Comparison of ENCODE assay signal across 16 cellular contexts in genomic region chr5:113692466-113693204, GRCh38.
DNase-seq lines count a peak whose midpoint lies in the region; ATAC-seq and TF ChIP-seq lines count a peak whose summit lies in the region.
"Had no signal": no experiment of that assay in that cellular context is flagged by ENCODE, and none has a peak within 500 bp of the region (broad histone marks: within the 10 kb centered on the region; RNA-seq: fewer than 3 reads in every experiment).

No MANE protein-coding gene starts in this region.

- WGBS in right cardiac atrium = 11% methylated on average over 12 of the region's 12 CpGs

- 0 out of 3 replicates have a peak, but pooled peaks cover 2% of the 10 kb centered on the region for H3K36me3 Mint-ChIP-seq in GM23338 (ENCODE audit: low read depth)

- H3K4me1 ChIP-seq in GM23338 (ENCODE audit: insufficient read depth) (peaks cover 23% of the 10 kb centered on the region), right cardiac atrium (ENCODE audit: control insufficient read depth, insufficient read depth, low read length) (peaks cover 4% of the 10 kb centered on the region), neuron (ENCODE audit: insufficient read depth, low read length) (peaks cover 17% of the 10 kb centered on the region)
- H3K4me1 ChIP-seq: BE2C, body of pancreas, lower lobe of right lung had no signal

- H3K4me1 Mint-ChIP-seq in GM23338 = peaks cover 45% of the 10 kb centered on the region
- H3K4me1 Mint-ChIP-seq: activated naive CD4-positive, alpha-beta T cell treated with anti-CD3 and anti-CD28 coated beads, Interleukin-2, amount 50 U/mL, for 24 hours had no signal

- DNase-seq in GM23338 (ENCODE audit: low spot score) = peak; percentile 53
- DNase-seq in NCI-H69 (lab: John Stamatoyannopoulos, UW) = peak; percentile 49
- DNase-seq in right cardiac atrium = peak in 2 of 3 donors; percentile 19 to 48
- no peak for DNase-seq in midbrain (lab: John Stamatoyannopoulos, UW)
- DNase-seq in COLO668 (lab: John Stamatoyannopoulos, UW; ENCODE audit: unreplicated experiment) = no peak
- DNase-seq: activated CD4-positive, alpha-beta T cell treated with anti-CD3 and anti-CD28 coated beads, Interleukin-2, amount 50 U/mL, for 1 hour; BE2C; body of pancreas; HFFc6; lower lobe of right lung; MM.1S; NCI-H526 treated with DMSO at 0.1 percent for 48 hours had no signal

- H3K4me3 ChIP-seq in GM23338 = peak overlapping the region; percentile 38
- no peak overlapping the region for H3K4me3 ChIP-seq in right cardiac atrium (ENCODE audit: low read length)
- H3K4me3 ChIP-seq in neuron (ENCODE audit: low read length) = no peak overlapping the region
- H3K4me3 ChIP-seq: body of pancreas, lower lobe of right lung had no signal

- peaks cover 4% of the 10 kb centered on the region for H3K27me3 Mint-ChIP-seq in GM23338 (ENCODE audit: insufficient read depth, low read depth, poor library complexity)

- H3K27me3 ChIP-seq in GM23338 (ENCODE audit: insufficient read depth) (no peaks in the 10 kb centered on the region), right cardiac atrium (ENCODE audit: control insufficient read depth, insufficient read depth) (no peaks in the 10 kb centered on the region), neuron (ENCODE audit: insufficient read depth, low read length) (peaks cover 5% of the 10 kb centered on the region)

- no peaks in the 10 kb centered on the region for H3F3A ChIP-seq in GM23338 (replicated peaks; ENCODE audit: low read depth)

- peaks cover 11% of the 10 kb centered on the region; the same call in 1 of the 2 replicates for H3K9me2 ChIP-seq in GM23338 (ENCODE audit: insufficient read depth)

- H3K27ac Mint-ChIP-seq in GM23338 = peak overlapping the region; percentile 20; the same call in 1 of the 2 replicates
- H3K27ac Mint-ChIP-seq: activated naive CD4-positive, alpha-beta T cell treated with anti-CD3 and anti-CD28 coated beads, Interleukin-2, amount 50 U/mL, for 24 hours; HFFc6 had no signal

- H3K27ac ChIP-seq in GM23338 (ENCODE audit: low read depth) = no peak overlapping the region
- no peak overlapping the region for H3K27ac ChIP-seq in right cardiac atrium (ENCODE audit: low read length)
- H3K27ac ChIP-seq: body of pancreas, lower lobe of right lung, neutrophil had no signal

- H3K36me3 ChIP-seq in GM23338 (ENCODE audit: insufficient read depth) (no peaks in the 10 kb centered on the region), neuron (ENCODE audit: insufficient read depth, low read length) (no peaks in the 10 kb centered on the region)
- H3K36me3 ChIP-seq: BE2C, lower lobe of right lung, neutrophil had no signal

- peak overlapping the region; percentile 62 for H3K4me3 Mint-ChIP-seq in GM23338
- H3K4me3 Mint-ChIP-seq: activated naive CD4-positive, alpha-beta T cell treated with anti-CD3 and anti-CD28 coated beads, Interleukin-2, amount 50 U/mL, for 24 hours; HFFc6 had no signal

- no peak for TF ChIP-seq CTCF in GM23338 (conservative IDR thresholded peaks at IDR 0.05; ENCODE audit: low read depth in 2 of 2)

- H2AFZ ChIP-seq in GM23338 (no peak overlapping the region), neuron (ENCODE audit: low read depth, low read length) (peak overlapping the region; percentile 21)

- ATAC-seq in GM23338 (peak; percentile 86), right cardiac atrium (peak; percentile 62 to 77), HG03354 (IDR thresholded peaks at IDR 0.05; ENCODE audit: poor library complexity, severe bottlenecking, unreplicated experiment) (no peak)
- ATAC-seq: body of pancreas, lower lobe of right lung had no signal

- no peaks in the 10 kb centered on the region for H4K20me1 ChIP-seq in GM23338 (replicated peaks; ENCODE audit: insufficient read depth)

- H3K9me3 ChIP-seq in right cardiac atrium (ENCODE audit: control insufficient read depth, low read length) (no peaks in the 10 kb centered on the region), neuron (ENCODE audit: low read length) (no peaks in the 10 kb centered on the region)
- H3K9me3 ChIP-seq: BE2C, body of pancreas, lower lobe of right lung, neutrophil had no signal

- intact Hi-C loops in right cardiac atrium (cut with DNase I) = no loop called here

- H3K4me2 ChIP-seq in GM23338 = peak overlapping the region; percentile 56

- no peaks in the 10 kb centered on the region for H3K79me2 ChIP-seq in GM23338 (replicated peaks; ENCODE audit: insufficient read depth)

- no peaks in the 10 kb centered on the region for H3K9me3 Mint-ChIP-seq in GM23338
- H3K9me3 Mint-ChIP-seq: activated naive CD4-positive, alpha-beta T cell treated with anti-CD3 and anti-CD28 coated beads, Interleukin-2, amount 50 U/mL, for 24 hours; HFFc6 had no signal

TF ChIP-seq in GM23338, 12 proteins besides CTCF, POLR2A, EP300 and RAD21:
- TF ChIP-seq POLR2AphosphoS5 (IDR thresholded peaks at IDR 0.05; ENCODE audit: low read depth) (no peak), JUNB (IDR thresholded peaks at IDR 0.05; ENCODE audit: unreplicated experiment) (no peak), ZNF331 (CRISPR knock-in tag; IDR thresholded peaks at IDR 0.05; ENCODE audit: low read depth) (no peak), EZH2 (IDR thresholded peaks at IDR 0.05; ENCODE audit: low read depth, unreplicated experiment) (no peak), STAT1 (IDR thresholded peaks at IDR 0.05; ENCODE audit: unreplicated experiment) (no peak), ZNF114 (CRISPR knock-in tag; IDR thresholded peaks at IDR 0.05) (no peak), CREB1 (CRISPR knock-in tag; IDR thresholded peaks at IDR 0.05; ENCODE audit: low read depth) (no peak), NANOG (IDR thresholded peaks at IDR 0.05; ENCODE audit: borderline replicate concordance) (no peak), EZH2phosphoT487 (IDR thresholded peaks at IDR 0.05; ENCODE audit: unreplicated experiment) (no peak), ETS1 (IDR thresholded peaks at IDR 0.05) (no peak), REST (IDR thresholded peaks at IDR 0.05; ENCODE audit: unreplicated experiment) (no peak)

Comparison
In these comparisons a context has a peak if more than half of its experiments do, and no peak if none do; other contexts are left out.
1. DNase-seq: peak in GM23338 (single experiment), NCI-H69 (single experiment) and right cardiac atrium (2 of 3); none in midbrain (single experiment) and COLO668 (single experiment).